In genomic region chr21:25912402-25912746, GRCh38 we compare ENCODE assay signal across 2 cellular contexts.
A peak's percentile ranks its signal among the peaks of the same experiment; 100 is the strongest.
TF ChIP-seq lines count a peak whose summit lies in the region.

No MANE protein-coding gene starts in this region.

TF ChIP-seq in liver, 16 proteins besides CTCF, POLR2A, EP300 and RAD21:
- no peak for TF ChIP-seq ZBTB33 (IDR thresholded peaks at IDR 0.05)
- TF ChIP-seq TAF1 (conservative IDR thresholded peaks at IDR 0.05): no peak
- TF ChIP-seq, protein P1, sequence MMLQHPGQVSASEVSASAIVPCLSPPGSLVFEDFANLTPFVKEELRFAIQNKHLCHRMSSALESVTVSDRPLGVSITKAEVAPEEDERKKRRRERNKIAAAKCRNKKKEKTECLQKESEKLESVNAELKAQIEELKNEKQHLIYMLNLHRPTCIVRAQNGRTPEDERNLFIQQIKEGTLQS (IDR thresholded peaks at IDR 0.05): no peak
- no peak for TF ChIP-seq FOXA1 (IDR thresholded peaks at IDR 0.05)
- TF ChIP-seq SP1 (IDR thresholded peaks at IDR 0.05): peak; percentile 28
- TF ChIP-seq YY1 (IDR thresholded peaks at IDR 0.05): peak; percentile 13
- TF ChIP-seq NR2F2 (IDR thresholded peaks at IDR 0.05): peak; percentile 56
- TF ChIP-seq GABPA (IDR thresholded peaks at IDR 0.05 in 1 of 2, conservative IDR thresholded peaks at IDR 0.05 in 1 of 2): no peak
- no peak for TF ChIP-seq FOXA2 (IDR thresholded peaks at IDR 0.05)
- TF ChIP-seq RXRA (IDR thresholded peaks at IDR 0.05): peak in 1 of 2 donors; percentile 7
- TF ChIP-seq, protein P2, sequence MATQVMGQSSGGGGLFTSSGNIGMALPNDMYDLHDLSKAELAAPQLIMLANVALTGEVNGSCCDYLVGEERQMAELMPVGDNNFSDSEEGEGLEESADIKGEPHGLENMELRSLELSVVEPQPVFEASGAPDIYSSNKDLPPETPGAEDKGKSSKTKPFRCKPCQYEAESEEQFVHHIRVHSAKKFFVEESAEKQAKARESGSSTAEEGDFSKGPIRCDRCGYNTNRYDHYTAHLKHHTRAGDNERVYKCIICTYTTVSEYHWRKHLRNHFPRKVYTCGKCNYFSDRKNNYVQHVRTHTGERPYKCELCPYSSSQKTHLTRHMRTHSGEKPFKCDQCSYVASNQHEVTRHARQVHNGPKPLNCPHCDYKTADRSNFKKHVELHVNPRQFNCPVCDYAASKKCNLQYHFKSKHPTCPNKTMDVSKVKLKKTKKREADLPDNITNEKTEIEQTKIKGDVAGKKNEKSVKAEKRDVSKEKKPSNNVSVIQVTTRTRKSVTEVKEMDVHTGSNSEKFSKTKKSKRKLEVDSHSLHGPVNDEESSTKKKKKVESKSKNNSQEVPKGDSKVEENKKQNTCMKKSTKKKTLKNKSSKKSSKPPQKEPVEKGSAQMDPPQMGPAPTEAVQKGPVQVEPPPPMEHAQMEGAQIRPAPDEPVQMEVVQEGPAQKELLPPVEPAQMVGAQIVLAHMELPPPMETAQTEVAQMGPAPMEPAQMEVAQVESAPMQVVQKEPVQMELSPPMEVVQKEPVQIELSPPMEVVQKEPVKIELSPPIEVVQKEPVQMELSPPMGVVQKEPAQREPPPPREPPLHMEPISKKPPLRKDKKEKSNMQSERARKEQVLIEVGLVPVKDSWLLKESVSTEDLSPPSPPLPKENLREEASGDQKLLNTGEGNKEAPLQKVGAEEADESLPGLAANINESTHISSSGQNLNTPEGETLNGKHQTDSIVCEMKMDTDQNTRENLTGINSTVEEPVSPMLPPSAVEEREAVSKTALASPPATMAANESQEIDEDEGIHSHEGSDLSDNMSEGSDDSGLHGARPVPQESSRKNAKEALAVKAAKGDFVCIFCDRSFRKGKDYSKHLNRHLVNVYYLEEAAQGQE (IDR thresholded peaks at IDR 0.05): no peak
- TF ChIP-seq HNF4G (IDR thresholded peaks at IDR 0.05): no peak

TF ChIP-seq in HepG2, 621 proteins besides CTCF, POLR2A, EP300 and RAD21:
- TF ChIP-seq, protein P3, sequence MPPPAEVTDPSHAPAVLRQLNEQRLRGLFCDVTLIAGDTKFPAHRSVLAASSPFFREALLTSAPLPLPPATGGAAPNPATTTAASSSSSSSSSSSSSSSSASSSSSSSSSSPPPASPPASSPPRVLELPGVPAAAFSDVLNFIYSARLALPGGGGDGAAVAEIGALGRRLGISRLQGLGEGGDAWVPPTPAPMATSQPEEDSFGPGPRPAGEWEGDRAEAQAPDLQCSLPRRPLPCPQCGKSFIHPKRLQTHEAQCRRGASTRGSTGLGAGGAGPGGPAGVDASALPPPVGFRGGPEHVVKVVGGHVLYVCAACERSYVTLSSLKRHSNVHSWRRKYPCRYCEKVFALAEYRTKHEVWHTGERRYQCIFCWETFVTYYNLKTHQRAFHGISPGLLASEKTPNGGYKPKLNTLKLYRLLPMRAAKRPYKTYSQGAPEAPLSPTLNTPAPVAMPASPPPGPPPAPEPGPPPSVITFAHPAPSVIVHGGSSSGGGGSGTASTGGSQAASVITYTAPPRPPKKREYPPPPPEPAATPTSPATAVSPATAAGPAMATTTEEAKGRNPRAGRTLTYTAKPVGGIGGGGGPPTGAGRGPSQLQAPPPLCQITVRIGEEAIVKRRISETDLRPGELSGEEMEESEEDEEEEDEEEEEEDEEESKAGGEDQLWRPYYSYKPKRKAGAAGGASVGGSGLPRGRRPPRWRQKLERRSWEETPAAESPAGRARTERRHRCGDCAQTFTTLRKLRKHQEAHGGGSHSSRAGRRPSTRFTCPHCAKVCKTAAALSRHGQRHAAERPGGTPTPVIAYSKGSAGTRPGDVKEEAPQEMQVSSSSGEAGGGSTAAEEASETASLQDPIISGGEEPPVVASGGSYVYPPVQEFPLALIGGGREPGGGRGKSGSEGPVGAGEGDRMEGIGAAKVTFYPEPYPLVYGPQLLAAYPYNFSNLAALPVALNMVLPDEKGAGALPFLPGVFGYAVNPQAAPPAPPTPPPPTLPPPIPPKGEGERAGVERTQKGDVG (CRISPR knock-in tag; IDR thresholded peaks at IDR 0.05; ENCODE audit: borderline replicate concordance): no peak
- TF ChIP-seq, protein P4, sequence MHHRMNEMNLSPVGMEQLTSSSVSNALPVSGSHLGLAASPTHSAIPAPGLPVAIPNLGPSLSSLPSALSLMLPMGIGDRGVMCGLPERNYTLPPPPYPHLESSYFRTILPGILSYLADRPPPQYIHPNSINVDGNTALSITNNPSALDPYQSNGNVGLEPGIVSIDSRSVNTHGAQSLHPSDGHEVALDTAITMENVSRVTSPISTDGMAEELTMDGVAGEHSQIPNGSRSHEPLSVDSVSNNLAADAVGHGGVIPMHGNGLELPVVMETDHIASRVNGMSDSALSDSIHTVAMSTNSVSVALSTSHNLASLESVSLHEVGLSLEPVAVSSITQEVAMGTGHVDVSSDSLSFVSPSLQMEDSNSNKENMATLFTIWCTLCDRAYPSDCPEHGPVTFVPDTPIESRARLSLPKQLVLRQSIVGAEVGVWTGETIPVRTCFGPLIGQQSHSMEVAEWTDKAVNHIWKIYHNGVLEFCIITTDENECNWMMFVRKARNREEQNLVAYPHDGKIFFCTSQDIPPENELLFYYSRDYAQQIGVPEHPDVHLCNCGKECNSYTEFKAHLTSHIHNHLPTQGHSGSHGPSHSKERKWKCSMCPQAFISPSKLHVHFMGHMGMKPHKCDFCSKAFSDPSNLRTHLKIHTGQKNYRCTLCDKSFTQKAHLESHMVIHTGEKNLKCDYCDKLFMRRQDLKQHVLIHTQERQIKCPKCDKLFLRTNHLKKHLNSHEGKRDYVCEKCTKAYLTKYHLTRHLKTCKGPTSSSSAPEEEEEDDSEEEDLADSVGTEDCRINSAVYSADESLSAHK (CRISPR knock-in tag; IDR thresholded peaks at IDR 0.05; ENCODE audit: borderline replicate concordance): no peak
- TF ChIP-seq ZNF460 (CRISPR knock-in tag; IDR thresholded peaks at IDR 0.05; ENCODE audit: borderline replicate concordance): no peak
- no peak for TF ChIP-seq XRCC5 (optimal IDR thresholded peaks at IDR 0.05; ENCODE audit: low read length)
- no peak for TF ChIP-seq MED8 (CRISPR knock-in tag; IDR thresholded peaks at IDR 0.05; ENCODE audit: insufficient replicate concordance)
- TF ChIP-seq EEA1 (CRISPR knock-in tag; IDR thresholded peaks at IDR 0.05; ENCODE audit: borderline replicate concordance): no peak
- TF ChIP-seq CEBPB (IDR thresholded peaks at IDR 0.05; ENCODE audit: borderline replicate concordance, low read depth, low read length): no peak
- no peak for TF ChIP-seq SUZ12 (IDR thresholded peaks at IDR 0.05; ENCODE audit: low read depth, low read length)
- TF ChIP-seq TRIM22 (IDR thresholded peaks at IDR 0.05): no peak
TF ChIP-seq in HepG2: peak in this region for 0.
